Comparison of ENCODE assay signal across 8 cellular contexts in genomic region chr19:38004505-38005223, GRCh38.
A peak's percentile ranks its signal among the peaks of the same experiment; 100 is the strongest.
DNase-seq lines count a peak whose midpoint lies in the region; ATAC-seq and TF ChIP-seq lines count a peak whose summit lies in the region.

No MANE protein-coding gene starts in this region.

- H3K4me3 ChIP-seq in brain microvascular endothelial cell (ENCODE audit: low read depth, low read length) (peak overlapping the region; percentile 33), iPS-15b (ENCODE audit: low read depth, low read length) (peak overlapping the region; percentile 31)

- H3K9ac ChIP-seq in iPS-15b (ENCODE audit: low read depth, low read length) = peak overlapping the region; percentile 29

- ATAC-seq in GM19025 (IDR thresholded peaks at IDR 0.05; ENCODE audit: low read depth, unreplicated experiment) (peak; percentile 60), HG03159 (IDR thresholded peaks at IDR 0.05; ENCODE audit: unreplicated experiment) (peak; percentile 68)

- no peaks in the 10 kb centered on the region for H3K36me3 ChIP-seq in brain microvascular endothelial cell (replicated peaks)
- no peaks in the 10 kb centered on the region for H3K36me3 ChIP-seq in iPS-15b (ENCODE audit: control insufficient read depth, insufficient read depth, low read length)

- no peak for TF ChIP-seq CTCF in brain microvascular endothelial cell (IDR thresholded peaks at IDR 0.05; ENCODE audit: low read depth, low read length, missing control alignments)

- peak; percentile 80 for DNase-seq in CD1c-positive myeloid dendritic cell (ENCODE audit: extremely low spot score)
- DNase-seq in NCI-H460 (ENCODE audit: extremely low read depth, low read depth) = peak; percentile 90
- DNase-seq in brain microvascular endothelial cell = peak; percentile 98
- peak; percentile 92 for DNase-seq in retina
- no peak for DNase-seq in activated CD4-positive, CD25-positive, alpha-beta regulatory T cell (lab: John Stamatoyannopoulos, UW)

- in situ Hi-C loops in brain microvascular endothelial cell (cut with HindIII; ENCODE audit: low pct_ligation_motif_present, low sequenced_read_pairs) = no loop called here

- H3K27me3 ChIP-seq in brain microvascular endothelial cell (replicated peaks) = no peaks in the 10 kb centered on the region
- H3K27me3 ChIP-seq in iPS-15b (ENCODE audit: control insufficient read depth, insufficient read depth, low read length) = no peaks in the 10 kb centered on the region

- peak overlapping the region; percentile 97 for H3K27ac ChIP-seq in brain microvascular endothelial cell

- no peaks in the 10 kb centered on the region for H3K9me3 ChIP-seq in iPS-15b (ENCODE audit: control insufficient read depth, insufficient read depth, low read length)

- H3K4me1 ChIP-seq in iPS-15b (ENCODE audit: control insufficient read depth, insufficient read depth, low read length) = peaks cover 17% of the 10 kb centered on the region

Comparison
In these comparisons a context has a peak if more than half of its experiments do, and no peak if none do; other contexts are left out.
1. DNase-seq: peak in CD1c-positive myeloid dendritic cell (single experiment), NCI-H460 (single experiment), brain microvascular endothelial cell (single experiment) and retina (single experiment); none in activated CD4-positive, CD25-positive, alpha-beta regulatory T cell (0 of 4).